In the genomic region with DNA sequence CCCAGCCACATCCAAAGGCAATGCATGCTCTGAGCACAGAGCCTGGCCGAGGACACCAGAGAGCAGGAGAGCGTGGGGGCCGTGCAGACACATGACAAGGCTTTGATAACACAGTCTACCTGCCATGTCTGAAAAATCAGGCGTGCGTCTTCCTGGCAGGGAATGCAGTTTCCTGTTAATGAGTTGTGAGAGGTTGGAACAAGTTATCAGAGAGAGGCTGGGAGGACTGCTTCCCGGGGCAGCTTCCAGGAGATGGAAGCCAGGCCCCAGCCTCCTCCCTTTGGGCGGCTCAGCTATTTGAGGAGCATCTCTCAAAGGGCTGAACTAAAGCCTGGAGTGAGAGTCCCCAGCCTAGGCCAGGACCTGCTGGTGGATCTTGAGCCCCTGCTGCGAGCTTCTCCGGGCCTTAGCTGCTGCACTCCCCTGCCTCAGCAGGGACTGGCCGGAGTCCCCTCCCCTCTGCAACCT, we compare ENCODE assay signal across 9 cellular contexts.
DNase-seq lines count a peak whose midpoint lies in the region; ATAC-seq and TF ChIP-seq lines count a peak whose summit lies in the region.
"Had no signal": no experiment of that assay in that cellular context is flagged by ENCODE, and none has a peak within 500 bp of the region (broad histone marks: within the 10 kb centered on the region; RNA-seq: fewer than 3 reads in every experiment).

No MANE protein-coding gene starts in this region.

- H3K36me3 ChIP-seq in right atrium auricular region: no peaks in the 10 kb centered on the region

- H3K9me3 ChIP-seq in right atrium auricular region: no peaks in the 10 kb centered on the region

- no peak for ATAC-seq in activated T-cell treated with anti-CD3 and anti-CD28 coated beads, Interleukin-2, amount 50 U/mL, for 72 hours (replicated peaks in 1 of 2)

- H3K27ac Mint-ChIP-seq in activated T-cell treated with anti-CD3 and anti-CD28 coated beads, Interleukin-2, amount 50 U/mL, for 72 hours: no peak overlapping the region

- H3K27ac ChIP-seq in VCaP (peak overlapping the region; percentile 81), right atrium auricular region (peak overlapping the region; percentile 31 to 46)

- no peak overlapping the region for H3K4me3 Mint-ChIP-seq in activated T-cell treated with anti-CD3 and anti-CD28 coated beads, Interleukin-2, amount 50 U/mL, for 72 hours

- H3K4me1 Mint-ChIP-seq in activated T-cell treated with anti-CD3 and anti-CD28 coated beads, Interleukin-2, amount 50 U/mL, for 72 hours (ENCODE audit: low read depth): peaks cover 57% of the 10 kb centered on the region

- H3K27me3 Mint-ChIP-seq in activated T-cell treated with anti-CD3 and anti-CD28 coated beads, Interleukin-2, amount 50 U/mL, for 72 hours (ENCODE audit: low read depth): no peaks in the 10 kb centered on the region

- no peaks in the 10 kb centered on the region for H3K9me3 Mint-ChIP-seq in activated T-cell treated with anti-CD3 and anti-CD28 coated beads, Interleukin-2, amount 50 U/mL, for 72 hours

- peaks cover 0 to 1% of the 10 kb centered on the region in 2 donors for H3K36me3 Mint-ChIP-seq in activated T-cell treated with anti-CD3 and anti-CD28 coated beads, Interleukin-2, amount 50 U/mL, for 72 hours (ENCODE audit: insufficient read depth in 2 of 2)

- H3K4me3 ChIP-seq in right atrium auricular region: no peak overlapping the region
- H3K4me3 ChIP-seq: skin epidermis had no signal

- no peaks in the 10 kb centered on the region for H3K27me3 ChIP-seq in right atrium auricular region

- peaks cover 0 to 25% of the 10 kb centered on the region in 2 donors for H3K4me1 ChIP-seq in right atrium auricular region

- DNase-seq in DMS79 treated with DMSO at 0.1 percent for 48 hours (lab: John Stamatoyannopoulos, UW): peak; percentile 70
- DNase-seq in right atrium auricular region (ENCODE audit: low spot score): peak; percentile 73
- peak; percentile 47 for DNase-seq in putamen (ENCODE audit: low spot score)
- no peak for DNase-seq in activated T-cell treated with anti-CD3 and anti-CD28 coated beads, Interleukin-2, amount 50 U/mL, for 72 hours
- no peak for DNase-seq in stimulated activated CD4-positive, alpha-beta T cell treated with anti-CD3 and anti-CD28 coated beads, Interleukin-4, amount 100 ng/mL, for 4 hours
- DNase-seq in activated CD8-positive, alpha-beta memory T cell treated with anti-CD3 and anti-CD28 coated beads for 24 hours: no peak
- DNase-seq in activated T-cell treated with anti-CD3 and anti-CD28 coated beads, Interleukin-2, amount 50 U/mL, for 1 hour: no peak

- no peak for TF ChIP-seq CTCF in VCaP (conservative IDR thresholded peaks at IDR 0.05)
- TF ChIP-seq CTCF in right atrium auricular region (IDR thresholded peaks at IDR 0.05): no peak

Comparison
In these comparisons a context has a peak if more than half of its experiments do, and no peak if none do; other contexts are left out.
1. DNase-seq: peak in DMS79 treated with DMSO at 0.1 percent for 48 hours (single experiment), right atrium auricular region (single experiment) and putamen (single experiment); none in activated T-cell treated with anti-CD3 and anti-CD28 coated beads, Interleukin-2, amount 50 U/mL, for 72 hours (0 of 2), stimulated activated CD4-positive, alpha-beta T cell treated with anti-CD3 and anti-CD28 coated beads, Interleukin-4, amount 100 ng/mL, for 4 hours (0 of 2), activated CD8-positive, alpha-beta memory T cell treated with anti-CD3 and anti-CD28 coated beads for 24 hours (single experiment) and activated T-cell treated with anti-CD3 and anti-CD28 coated beads, Interleukin-2, amount 50 U/mL, for 1 hour (single experiment).